ENCODE assay signal across 21 cellular contexts in the genomic region with DNA sequence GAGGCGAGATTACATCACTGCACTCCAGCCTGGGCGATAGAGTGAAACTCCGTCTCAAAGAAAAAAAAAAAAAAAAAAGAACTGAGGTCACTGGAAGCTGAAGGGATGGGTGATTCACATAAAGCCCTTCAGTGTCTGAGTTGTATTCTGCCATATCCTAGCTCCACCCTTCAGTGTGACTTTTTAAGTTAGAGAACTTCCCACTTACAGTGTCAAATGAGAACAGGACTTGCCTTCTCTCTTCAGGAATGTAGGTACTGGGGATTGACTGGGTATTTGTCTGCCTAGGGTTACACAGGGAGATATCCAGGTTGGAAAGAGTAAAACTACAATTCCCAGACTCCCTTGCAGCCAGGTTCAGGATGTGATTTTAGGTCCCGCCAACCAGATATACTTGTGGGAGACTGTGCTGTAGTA. TPM values are rescaled to one million over a fixed set of nuclear protein-coding genes. Genes with fewer than 3 reads are reported as not detected.
A peak's percentile ranks its signal among the peaks of the same experiment; 100 is the strongest.
DNase-seq lines count a peak whose midpoint lies in the region; ATAC-seq, FAIRE-seq and TF ChIP-seq lines count a peak whose summit lies in the region.
"Had no signal": no experiment of that assay in that cellular context is flagged by ENCODE, and none has a peak within 500 bp of the region (broad histone marks: within the 10 kb centered on the region; RNA-seq: fewer than 3 reads in every experiment).

No MANE protein-coding gene starts in this region.

- H3K9ac ChIP-seq in adipocyte (ENCODE audit: low read length): no peak overlapping the region

- CTCF ChIA-PET in HEK293 (lab: Yijun Ruan, JAX): no interaction called here

- peak; percentile 59 for ATAC-seq in foreskin keratinocyte
- no peak for ATAC-seq in sciatic nerve
- ATAC-seq: naive thymus-derived CD8-positive, alpha-beta T cell had no signal

- intact Hi-C loops in sciatic nerve (cut with DNase I): no loop called here

- H3K4me2 ChIP-seq in osteoblast (ENCODE audit: insufficient read depth, low read length): no peak overlapping the region

- H3K4me1 ChIP-seq in HEK293 (ENCODE audit: control insufficient read depth, insufficient read depth, low read length): no peaks in the 10 kb centered on the region
- peaks cover 7% of the 10 kb centered on the region for H3K4me1 ChIP-seq in adipocyte (ENCODE audit: control insufficient read depth, insufficient read depth, low read length)
- peaks cover 4% of the 10 kb centered on the region for H3K4me1 ChIP-seq in foreskin keratinocyte
- peaks cover 22% of the 10 kb centered on the region for H3K4me1 ChIP-seq in osteoblast (ENCODE audit: insufficient read depth, low read length)

- no peak overlapping the region for H3K27ac ChIP-seq in HEK293 (ENCODE audit: extremely low read depth, low read depth, low read length)
- no peak overlapping the region for H3K27ac ChIP-seq in foreskin keratinocyte
- H3K27ac ChIP-seq in osteoblast (ENCODE audit: low read depth, low read length): no peak overlapping the region
- H3K27ac ChIP-seq: SK-N-MC had no signal

- no peaks in the 10 kb centered on the region for H3K9me3 ChIP-seq in HEK293 (ENCODE audit: control insufficient read depth, insufficient read depth, low read depth, low read length)
- H3K9me3 ChIP-seq in adipocyte (ENCODE audit: control insufficient read depth, low read length): no peaks in the 10 kb centered on the region
- H3K9me3 ChIP-seq in osteoblast (ENCODE audit: low read depth, low read length): no peaks in the 10 kb centered on the region
- H3K9me3 ChIP-seq: tibial artery had no signal

- DNase-seq in AG08395 (ENCODE audit: low spot score) (peak; percentile 42), adipocyte (ENCODE audit: low read depth) (peak; percentile 10), foreskin keratinocyte (peak; percentile 20 to 51), GM12891 (ENCODE audit: insufficient read length, low spot score) (no peak), NCI-H345 treated with DMSO at 0.1 percent for 48 hours (lab: John Stamatoyannopoulos, UW; ENCODE audit: unreplicated experiment) (no peak), sciatic nerve (ENCODE audit: low spot score) (no peak), osteoblast (ENCODE audit: insufficient read length, low spot score, missing footprints) (no peak)
- DNase-seq: activated CD4-positive, alpha-beta T cell treated with anti-CD3 and anti-CD28 coated beads for 48 hours; activated CD8-positive, alpha-beta memory T cell treated with anti-CD3 and anti-CD28 coated beads, Interleukin-2, amount 50 U/mL, for 48 hours; aorta; CD4-positive, CD25-positive, alpha-beta regulatory T cell; DND-41; naive thymus-derived CD8-positive, alpha-beta T cell; NCI-H2029; NCI-H510A treated with DMSO at 0.1 percent for 48 hours; small intestine; tibial artery had no signal

- no peaks in the 10 kb centered on the region for H3K79me2 ChIP-seq in osteoblast (ENCODE audit: insufficient read depth, low read length)

- no peaks in the 10 kb centered on the region for H3K36me3 ChIP-seq in HEK293 (ENCODE audit: control insufficient read depth in 2 of 2, insufficient read depth in 1 of 2, low read length in 2 of 2)
- H3K36me3 ChIP-seq in adipocyte (ENCODE audit: control insufficient read depth, insufficient read depth, low read length, severe bottlenecking): no peaks in the 10 kb centered on the region
- H3K36me3 ChIP-seq in osteoblast (ENCODE audit: insufficient read depth, low read length): no peaks in the 10 kb centered on the region

- no peak overlapping the region for H2AFZ ChIP-seq in osteoblast (ENCODE audit: low read length)

- FAIRE-seq in GM12891 (lab: Jason Lieb, UNC): no peak
- FAIRE-seq: A204.1, endometrium, small intestine had no signal

- TF ChIP-seq POLR2A in GM12891 (IDR thresholded peaks at IDR 0.05; ENCODE audit: low read depth, low read length): no peak

- H3K4me3 ChIP-seq in HEK293 (ENCODE audit: low read depth, low read length): no peak overlapping the region
- H3K4me3 ChIP-seq in adipocyte (ENCODE audit: low read length): no peak overlapping the region
- H3K4me3 ChIP-seq in osteoblast (ENCODE audit: insufficient read depth, low read length): no peak overlapping the region
- H3K4me3 ChIP-seq: SK-N-MC, tibial artery had no signal

- no peaks in the 10 kb centered on the region for H4K20me1 ChIP-seq in osteoblast (ENCODE audit: insufficient read depth, low read length)

- H3K27me3 ChIP-seq in adipocyte (replicated peaks; ENCODE audit: control insufficient read depth, insufficient read depth, low read length) (peaks cover 5% of the 10 kb centered on the region), foreskin keratinocyte (no peaks in the 10 kb centered on the region), osteoblast (ENCODE audit: insufficient read depth, low read length) (no peaks in the 10 kb centered on the region)
- H3K27me3 ChIP-seq: tibial artery had no signal

- TF ChIP-seq CTCF in HEK293 (tag by site-specific recombination; IDR thresholded peaks at IDR 0.05): no peak
- no peak for TF ChIP-seq CTCF in foreskin keratinocyte (conservative IDR thresholded peaks at IDR 0.05)
- no peak for TF ChIP-seq CTCF in osteoblast (IDR thresholded peaks at IDR 0.05; ENCODE audit: extremely low read depth, low read depth, low read length)

- POLR2A ChIA-PET in HEK293 (lab: Yijun Ruan, JAX): no interaction called here

TF ChIP-seq in HEK293, 187 proteins besides CTCF, POLR2A, EP300 and RAD21:
- TF ChIP-seq ZNF132 (tag by site-specific recombination; IDR thresholded peaks at IDR 0.05; ENCODE audit: borderline replicate concordance) (no peak), KLF16 (tag by site-specific recombination; IDR thresholded peaks at IDR 0.05) (no peak), ZNF701 (tag by site-specific recombination; IDR thresholded peaks at IDR 0.05) (no peak), BCL11B (tag by site-specific recombination; IDR thresholded peaks at IDR 0.05; ENCODE audit: low read depth) (no peak), ZNF341 (tag by site-specific recombination; IDR thresholded peaks at IDR 0.05; ENCODE audit: low read depth) (no peak), ZNF600 (tag by site-specific recombination; IDR thresholded peaks at IDR 0.05) (no peak), ZNF394 (tag by site-specific recombination; IDR thresholded peaks at IDR 0.05; ENCODE audit: borderline replicate concordance) (no peak), OSR2 (tag by site-specific recombination; IDR thresholded peaks at IDR 0.05) (no peak), ZNF610 (tag by site-specific recombination; IDR thresholded peaks at IDR 0.05; ENCODE audit: borderline replicate concordance) (no peak), SETDB1 (IDR thresholded peaks at IDR 0.05; ENCODE audit: insufficient read length, low read length) (peak; percentile 30), ZBTB17 (tag by site-specific recombination; IDR thresholded peaks at IDR 0.05) (0 out of 2 replicates have a peak, but pooled peaks have one; percentile 11), ZBTB48 (tag by site-specific recombination; IDR thresholded peaks at IDR 0.05) (no peak)
- TF ChIP-seq, protein P1, sequence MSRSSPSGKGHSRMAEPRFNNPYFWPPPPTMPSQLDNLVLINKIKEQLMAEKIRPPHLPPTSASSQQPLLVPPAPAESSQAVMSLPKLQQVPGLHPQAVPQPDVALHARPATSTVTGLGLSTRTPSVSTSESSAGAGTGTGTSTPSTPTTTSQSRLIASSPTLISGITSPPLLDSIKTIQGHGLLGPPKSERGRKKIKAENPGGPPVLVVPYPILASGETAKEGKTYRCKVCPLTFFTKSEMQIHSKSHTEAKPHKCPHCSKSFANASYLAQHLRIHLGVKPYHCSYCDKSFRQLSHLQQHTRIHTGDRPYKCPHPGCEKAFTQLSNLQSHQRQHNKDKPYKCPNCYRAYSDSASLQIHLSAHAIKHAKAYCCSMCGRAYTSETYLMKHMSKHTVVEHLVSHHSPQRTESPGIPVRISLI (tag by site-specific recombination; IDR thresholded peaks at IDR 0.05): 0 out of 2 replicates have a peak, but pooled peaks have one; percentile 17

TF ChIP-seq in GM12891, 5 proteins besides CTCF, POLR2A, EP300 and RAD21:
- no peak for TF ChIP-seq SPI1 (IDR thresholded peaks at IDR 0.05; ENCODE audit: low read depth, low read length)
- TF ChIP-seq PAX5 (IDR thresholded peaks at IDR 0.05; ENCODE audit: insufficient read depth, low read length, severe bottlenecking): no peak
- TF ChIP-seq POU2F2 (IDR thresholded peaks at IDR 0.05; ENCODE audit: low read depth, low read length): no peak
- TF ChIP-seq TAF1 (IDR thresholded peaks at IDR 0.05; ENCODE audit: low read depth, low read length): no peak
- no peak for TF ChIP-seq POLR2AphosphoS5 (IDR thresholded peaks at IDR 0.05; ENCODE audit: low read depth, low read length)

RNA-seq across cellular contexts. Expression of a gene that starts 37.9 kb away (rescaled TPM):
- total RNA-seq in foreskin keratinocyte (12.4 and 13.2 TPM in 2 replicates), sciatic nerve (7.0 TPM), osteoblast (16.3 and 17.4 TPM in 2 replicates)
- 6.5 and 6.8 TPM in 2 replicates for polyA plus RNA-seq in foreskin keratinocyte
- 0.18 TPM for polyA plus RNA-seq in GM12891 (2012; ENCODE audit: low read depth, missing spikeins)

RNA-seq across cellular contexts. Expression of a gene that starts 54.5 kb away (rescaled TPM):
- 0.31 and 0.35 TPM in 2 replicates for total RNA-seq in foreskin keratinocyte
- 0.11 and 0.12 TPM in 2 replicates for polyA plus RNA-seq in foreskin keratinocyte
- 0.10 TPM for polyA plus RNA-seq in GM12891 (2012; ENCODE audit: low read depth, missing spikeins)
- total RNA-seq in sciatic nerve: 0.36 TPM
- total RNA-seq in osteoblast: under 0.01 TPM in 2 replicates

Comparison
In these comparisons a context has a peak if more than half of its experiments do, and no peak if none do; other contexts are left out.
1. DNase-seq: peak in AG08395 (single experiment), adipocyte (single experiment) and foreskin keratinocyte (2 of 2); none in GM12891 (single experiment), NCI-H345 treated with DMSO at 0.1 percent for 48 hours (single experiment), sciatic nerve (single experiment) and osteoblast (single experiment).